Comparison of ENCODE assay signal across 23 cellular contexts in genomic region chr11:44874284-44874683, GRCh38.
A peak's percentile ranks its signal among the peaks of the same experiment; 100 is the strongest.
DNase-seq lines count a peak whose midpoint lies in the region; ATAC-seq, FAIRE-seq and TF ChIP-seq lines count a peak whose summit lies in the region.
"Had no signal": no experiment of that assay in that cellular context is flagged by ENCODE, and none has a peak within 500 bp of the region (broad histone marks: within the 10 kb centered on the region; RNA-seq: fewer than 3 reads in every experiment).

No MANE protein-coding gene starts in this region.

- POLR2A ChIA-PET in HepG2 (lab: Yijun Ruan, JAX) (no interaction called here), K562 (lab: Yijun Ruan, JAX) (no interaction called here)

- BruUV-seq in HepG2 (replicated peaks; lab: Mats Ljungman, UMichigan) (no TSS peak), K562 (replicated peaks; lab: Mats Ljungman, UMichigan) (no TSS peak)

- intact Hi-C loops in HepG2 (cut with micrococcal nuclease; ENCODE audit: unreplicated experiment) (no loop called here), right lobe of liver (cut with DNase I) (no loop called here), K562 (cut with micrococcal nuclease) (no loop called here), left ventricle myocardium superior (cut with micrococcal nuclease) (no loop called here)

- peaks cover 0 to 12% (median 4%) of the 10 kb centered on the region in 6 donors for H3K9me3 Mint-ChIP-seq in immature natural killer cell
- H3K9me3 Mint-ChIP-seq: GM23338 had no signal

- H3K79me2 ChIP-seq in HepG2 (ENCODE audit: insufficient read depth, low read length) (no peaks in the 10 kb centered on the region), K562 (ENCODE audit: control insufficient read depth, insufficient read depth, low read length) (no peaks in the 10 kb centered on the region), neural cell (replicated peaks; ENCODE audit: insufficient read depth, low read length) (no peaks in the 10 kb centered on the region)

- H3K36me3 Mint-ChIP-seq in immature natural killer cell: peaks cover 0 to 8% (median 4%) of the 10 kb centered on the region in 3 donors
- H3K36me3 Mint-ChIP-seq: CD8-positive, alpha-beta T cell had no signal

- FAIRE-seq in HepG2 (lab: Jason Lieb, UNC) (no peak), K562 (lab: Jason Lieb, UNC) (no peak)
- FAIRE-seq: A204.1, G401.6, GM18507, H54 had no signal

- no peaks in the 10 kb centered on the region for H3K9me3 ChIP-seq in HepG2 (ENCODE audit: low read length)
- no peaks in the 10 kb centered on the region for H3K9me3 ChIP-seq in right lobe of liver
- no peaks in the 10 kb centered on the region for H3K9me3 ChIP-seq in K562 (replicated peaks; ENCODE audit: control insufficient read depth, insufficient read depth, low read depth, low read length)
- H3K9me3 ChIP-seq in neural cell (ENCODE audit: low read length): no peaks in the 10 kb centered on the region
- H3K9me3 ChIP-seq in MG63: no peaks in the 10 kb centered on the region
- H3K9me3 ChIP-seq: BLaER1, Caco-2, HAP-1 had no signal

- no peaks in the 10 kb centered on the region for H3K9me1 ChIP-seq in K562 (ENCODE audit: control insufficient read depth, insufficient read depth, low read length)

- CTCF ChIA-PET in HepG2 (lab: Yijun Ruan, JAX; ENCODE audit: low intra/inter-chr PET ratio, low total read pairs) (no interaction called here), K562 (lab: Yijun Ruan, JAX; ENCODE audit: low intra/inter-chr PET ratio) (no interaction called here)

- TF ChIP-seq CTCF in HepG2 (CRISPR knock-in tag; IDR thresholded peaks at IDR 0.05) (no peak), right lobe of liver (IDR thresholded peaks at IDR 0.05) (no peak), K562 (IDR thresholded peaks at IDR 0.05 in 2 of 3, conservative IDR thresholded peaks at IDR 0.05 in 1 of 3; ENCODE audit: insufficient read depth in 2 of 3, low read depth in 1 of 3, low read length in 3 of 3) (no peak), neural cell (IDR thresholded peaks at IDR 0.05; ENCODE audit: poor library complexity, severe bottlenecking) (no peak)

- H3K4me3 Mint-ChIP-seq in immature natural killer cell: no peak overlapping the region
- H3K4me3 Mint-ChIP-seq: B cell; CD4-positive, CD25-positive, alpha-beta regulatory T cell; CD8-positive, alpha-beta T cell; GM23338 had no signal

- H3K27ac Mint-ChIP-seq in immature natural killer cell: no peak overlapping the region
- H3K27ac Mint-ChIP-seq: B cell; CD8-positive, alpha-beta T cell; GM23338 had no signal

- H3K9me2 ChIP-seq in neural cell (ENCODE audit: insufficient read depth, low read length): no peaks in the 10 kb centered on the region

- no peak for TF ChIP-seq POLR2A in HepG2 (IDR thresholded peaks at IDR 0.05; ENCODE audit: insufficient read depth in 1 of 2, low read depth in 2 of 2, low read length in 2 of 2)
- TF ChIP-seq POLR2A in right lobe of liver (IDR thresholded peaks at IDR 0.05): no peak
- no peak for TF ChIP-seq POLR2A in K562 (conservative IDR thresholded peaks at IDR 0.05)

- H3K4me2 ChIP-seq in HepG2 (ENCODE audit: low read depth, low read length) (no peak overlapping the region), K562 (ENCODE audit: insufficient read depth, low read length) (no peak overlapping the region), neural cell (ENCODE audit: low read length) (no peak overlapping the region)
- H3K4me2 ChIP-seq: BLaER1, GM23338 had no signal

- 27% methylated on average over 3 of the region's 3 CpGs for WGBS in HepG2 (ENCODE audit: low lambda C conversion rate)
- WGBS in right lobe of liver (ENCODE audit: insufficient coverage, low coverage, low lambda C conversion rate, missing lambda C conversion rate): 70% methylated on average over 2 of the region's 3 CpGs
- WGBS in K562 (ENCODE audit: insufficient coverage, low coverage, missing lambda C conversion rate): 0% methylated on average over 3 of the region's 3 CpGs

- H3F3A ChIP-seq in neural cell (ENCODE audit: insufficient read depth, low read length, poor library complexity, severe bottlenecking): no peaks in the 10 kb centered on the region

- H3K27ac ChIP-seq in HepG2 (ENCODE audit: extremely low read length, insufficient read depth, low read length) (no peak overlapping the region), right lobe of liver (no peak overlapping the region), K562 (ENCODE audit: extremely low read depth, low read depth, low read length) (no peak overlapping the region), neural cell (ENCODE audit: low read length) (peak overlapping the region; percentile 33)
- H3K27ac ChIP-seq: 22Rv1, BLaER1, C4-2B had no signal

- H3K9ac ChIP-seq in HepG2 (ENCODE audit: insufficient read depth, low read depth, low read length) (no peak overlapping the region), K562 (ENCODE audit: insufficient read depth in 1 of 2, low read depth in 2 of 2, low read length in 2 of 2) (no peak overlapping the region), neural cell (ENCODE audit: low read length) (no peak overlapping the region)
- H3K9ac ChIP-seq: BLaER1 had no signal

- H3K36me3 ChIP-seq in HepG2 (replicated peaks in 1 of 2; ENCODE audit: control insufficient read depth in 1 of 2, insufficient read depth in 2 of 2, low read length in 2 of 2) (no peaks in the 10 kb centered on the region), right lobe of liver (no peaks in the 10 kb centered on the region), K562 (ENCODE audit: control insufficient read depth, insufficient read depth, low read length) (no peaks in the 10 kb centered on the region), neural cell (ENCODE audit: insufficient read depth, low read length) (no peaks in the 10 kb centered on the region), MG63 (no peaks in the 10 kb centered on the region)
- H3K36me3 ChIP-seq: BLaER1, HAP-1 had no signal

- H2AFZ ChIP-seq in HepG2 (ENCODE audit: low read length): no peak overlapping the region
- H2AFZ ChIP-seq in K562 (ENCODE audit: low read depth, low read length): no peak overlapping the region
- H2AFZ ChIP-seq in neural cell (ENCODE audit: low read depth, low read length): no peak overlapping the region
- H2AFZ ChIP-seq: GM23338 had no signal

- DNase-seq in HepG2 (ENCODE audit: low spot score) (no peak), right lobe of liver (no peak), K562 (ENCODE audit: extremely low read depth in 1 of 4, low spot score in 3 of 4) (no peak), MG63 (no peak), immature natural killer cell (no peak), left ventricle myocardium superior (no peak)
- DNase-seq in stimulated activated CD4-positive, alpha-beta T cell treated with anti-CD3 and anti-CD28 coated beads, Interleukin-4, amount 100 ng/mL, for 4 hours: no peak
- DNase-seq: Caco-2; CD4-positive, CD25-positive, alpha-beta regulatory T cell; CD8-positive, alpha-beta T cell; DMS153; DND-41 had no signal

- H3K4me1 ChIP-seq in HepG2 (ENCODE audit: insufficient read depth, low read length): no peaks in the 10 kb centered on the region
- H3K4me1 ChIP-seq in right lobe of liver: no peaks in the 10 kb centered on the region
- peaks cover 0 to 3% of the 10 kb centered on the region in 2 experiments; a peak in 1 of 5 replicates for H3K4me1 ChIP-seq in K562 (replicated peaks in 1 of 2; ENCODE audit: control insufficient read depth in 2 of 2, insufficient read depth in 2 of 2, low read length in 2 of 2)
- H3K4me1 ChIP-seq: Caco-2, HAP-1 had no signal

- H3K4me3 ChIP-seq in HepG2 (replicated peaks in 1 of 3; ENCODE audit: insufficient read depth in 1 of 3, low read depth in 2 of 3, low read length in 3 of 3) (no peak overlapping the region), right lobe of liver (no peak overlapping the region), K562 (no peak overlapping the region), neural cell (ENCODE audit: low read length) (no peak overlapping the region), MG63 (no peak overlapping the region)
- H3K4me3 ChIP-seq: BLaER1, GM23338, HAP-1 had no signal

- H4K20me1 ChIP-seq in HepG2 (ENCODE audit: insufficient read depth, low read length) (no peaks in the 10 kb centered on the region), K562 (replicated peaks; ENCODE audit: control insufficient read depth, insufficient read depth, low read length) (peaks cover 4% of the 10 kb centered on the region; the same call in 1 of the 2 replicates), neural cell (ENCODE audit: insufficient read depth) (no peaks in the 10 kb centered on the region)
- H4K20me1 ChIP-seq: BLaER1 had no signal

- ATAC-seq in HepG2: no peak
- no peak for ATAC-seq in right lobe of liver
- no peak for ATAC-seq in K562
- ATAC-seq in left ventricle myocardium superior: no peak
- ATAC-seq: CD8-positive, alpha-beta T cell; GM23338 had no signal

- H3K27me3 Mint-ChIP-seq in immature natural killer cell (ENCODE audit: low read depth in 3 of 3): peaks cover 2 to 24% (median 16%) of the 10 kb centered on the region in 3 donors
- H3K27me3 Mint-ChIP-seq: B cell; CD4-positive, CD25-positive, alpha-beta regulatory T cell had no signal

- in situ Hi-C loops in HepG2 (cut with HindIII; ENCODE audit: extremely low pct_ligation_motif_present, low pct_unique_long_range_greater_than_20kb) (no loop called here), K562 (cut with MboI) (no loop called here)

- TF ChIP-seq EP300 in HepG2 (IDR thresholded peaks at IDR 0.05; ENCODE audit: low read depth in 2 of 2, low read length in 2 of 2) (no peak), HepG2 (CRISPR knock-in tag; IDR thresholded peaks at IDR 0.05; ENCODE audit: borderline replicate concordance) (no peak), K562 (IDR thresholded peaks at IDR 0.05; ENCODE audit: low read length) (no peak), neural cell (conservative IDR thresholded peaks at IDR 0.05; ENCODE audit: poor library complexity, severe bottlenecking) (no peak)

- TF ChIP-seq RAD21 in HepG2 (CRISPR knock-in tag; IDR thresholded peaks at IDR 0.05): no peak
- no peak for TF ChIP-seq RAD21 in K562 (CRISPR knock-in tag; conservative IDR thresholded peaks at IDR 0.05 in 1 of 2, IDR thresholded peaks at IDR 0.05 in 1 of 2)
- TF ChIP-seq RAD21 in neural cell (conservative IDR thresholded peaks at IDR 0.05): no peak

- H3K4me1 Mint-ChIP-seq in immature natural killer cell: peaks cover 10 to 16% of the 10 kb centered on the region in 2 donors

- H3K27me3 ChIP-seq in HepG2 (ENCODE audit: control insufficient read depth in 1 of 2, insufficient read depth in 2 of 2, low read length in 2 of 2) (peaks cover 0 to 12% of the 10 kb centered on the region in 2 experiments; a peak in 1 of 5 replicates), right lobe of liver (no peaks in the 10 kb centered on the region), K562 (ENCODE audit: control insufficient read depth in 2 of 2, insufficient read depth in 2 of 2, low read length in 2 of 2) (peaks cover 8 to 43% of the 10 kb centered on the region in 2 experiments; a peak in 4 of 5 replicates), neural cell (ENCODE audit: insufficient read depth, low read depth, low read length) (no peaks in the 10 kb centered on the region), MG63 (no peaks in the 10 kb centered on the region)
- H3K27me3 ChIP-seq: BLaER1 had no signal

TF ChIP-seq in HepG2, 621 proteins besides CTCF, POLR2A, EP300 and RAD21 (continues in another document):
- TF ChIP-seq ZNF629 (CRISPR knock-in tag; conservative IDR thresholded peaks at IDR 0.05): peak; percentile 64; the same call in 1 of the 2 replicates

TF ChIP-seq in K562, 482 proteins besides CTCF, POLR2A, EP300 and RAD21 (continues in another document):
- peak; percentile 78 for TF ChIP-seq RBM25 (IDR thresholded peaks at IDR 0.05; ENCODE audit: low read depth, low read length, severe bottlenecking)
